12 cellular contexts compared by ENCODE assay signal in genomic region chr1:18662286-18662639, GRCh38. TPM values are rescaled to one million over a fixed set of nuclear protein-coding genes. Genes with fewer than 3 reads are reported as not detected.
"Had no signal": no experiment of that assay in that cellular context is flagged by ENCODE, and none has a peak within 500 bp of the region (broad histone marks: within the 10 kb centered on the region; RNA-seq: fewer than 3 reads in every experiment).

No MANE protein-coding gene starts in this region.

- DNase-seq: H9, HCEC 1CT, HFFc6, IMR-90, Karpas-422, KBM-7 had no signal

- H3K9me3 Mint-ChIP-seq: GM23338, HFFc6 had no signal

- H3K4me3 Mint-ChIP-seq: GM23338, H9, HFFc6 had no signal

- H3K27ac ChIP-seq: KMS-11 had no signal

- FAIRE-seq: H1, H54, HTR-8/SVneo had no signal

- H3K4me3 ChIP-seq: GM23338 had no signal

- H3K4me2 ChIP-seq: GM23338, KMS-11 had no signal

- H3K9ac ChIP-seq: KMS-11 had no signal

- H3K27ac Mint-ChIP-seq: GM23338, H9, HFFc6 had no signal

RNA-seq across cellular contexts. Expression of gene PAX7, which starts 31.6 kb away (rescaled TPM):
- total RNA-seq: H1, HFFc6, HT-29, IMR-90 had no signal
- polyA plus RNA-seq: GM23338, H1, IMR-90 had no signal
